ENCODE assay signal across 28 cellular contexts in the genomic region with DNA sequence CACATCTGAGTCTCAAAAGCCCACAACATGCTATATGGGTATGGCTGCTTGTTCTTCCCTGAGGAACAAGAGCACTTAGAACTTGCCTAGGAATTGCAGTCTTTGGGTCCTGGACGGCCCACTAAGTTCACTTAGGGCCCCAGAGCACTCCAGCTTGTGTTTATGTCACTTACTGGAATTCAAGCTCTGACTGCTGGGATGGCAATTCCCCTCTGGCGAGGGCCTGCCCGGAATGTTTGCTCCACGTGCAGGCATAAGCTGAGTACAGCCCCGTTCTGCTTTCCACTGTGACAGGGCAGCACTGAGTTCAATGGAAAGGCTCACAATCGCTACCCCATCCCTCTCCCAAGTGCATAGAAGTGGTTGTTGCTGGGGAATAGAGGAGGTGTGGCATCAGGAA. TPM values are rescaled to one million over a fixed set of nuclear protein-coding genes. Genes with fewer than 3 reads are reported as not detected.
"Had no signal": no experiment of that assay in that cellular context is flagged by ENCODE, and none has a peak within 500 bp of the region (broad histone marks: within the 10 kb centered on the region; RNA-seq: fewer than 3 reads in every experiment).

No MANE protein-coding gene starts in this region.

- ATAC-seq: activated CD8-positive, alpha-beta T cell treated with anti-CD3 and anti-CD28 coated beads, Interleukin-2, amount 10 ng/mL, durations not matched to agents 7 days and 5 days; gastroesophageal sphincter; left cardiac atrium; naive thymus-derived CD8-positive, alpha-beta T cell; right cardiac atrium; stimulated activated naive CD8-positive, alpha-beta T cell treated with anti-CD3 and anti-CD28 coated beads, Interleukin-15, Interleukin-2, amounts not matched to agents 100 U/mL and 50 U/mL, for 24 hours had no signal

- FAIRE-seq: keratinocyte had no signal

- H3K4me2 ChIP-seq: hepatocyte had no signal

- H3K27me3 ChIP-seq: ascending aorta, cardiac muscle cell, colonic mucosa, gastroesophageal sphincter, testis had no signal

- H3K36me3 ChIP-seq: ascending aorta, cardiac muscle cell, colonic mucosa, gastroesophageal sphincter had no signal

- H3K79me2 ChIP-seq: hepatocyte had no signal

- H3K4me3 ChIP-seq: ascending aorta, cardiac muscle cell, colonic mucosa, dorsolateral prefrontal cortex, gastroesophageal sphincter, hepatocyte, testis had no signal

- H3K4me1 ChIP-seq: colonic mucosa, gastroesophageal sphincter, testis had no signal

- H3K27ac ChIP-seq: ascending aorta, cardiac muscle cell, colonic mucosa, dorsolateral prefrontal cortex, gastroesophageal sphincter, hepatocyte, testis had no signal

- H2AFZ ChIP-seq: hepatocyte had no signal

- DNase-seq: activated B cell treated with CpG ODN at 0.5 μM for 24 hours; activated CD8-positive, alpha-beta T cell treated with anti-CD3 and anti-CD28 coated beads, Interleukin-2, amount 10 ng/mL, durations not matched to agents 7 days and 5 days; activated gamma-delta T cell; activated naive CD4-positive, alpha-beta T cell treated with anti-CD3 and anti-CD28 coated beads, Interleukin-2, amount 10 ng/mL, durations not matched to agents 7 days and 5 days; activated naive CD8-positive, alpha-beta T cell treated with anti-CD3 and anti-CD28 coated beads, Interleukin-2, amount 10 ng/mL, durations not matched to agents 7 days and 5 days; cerebellar nuclear complex; colonic mucosa; dorsolateral prefrontal cortex; effector memory CD4-positive, alpha-beta T cell; left cardiac atrium; naive thymus-derived CD8-positive, alpha-beta T cell; occipital lobe; posterior cingulate gyrus; right cardiac atrium; stimulated activated CD4-positive, alpha-beta T cell treated with anti-CD3 and anti-CD28 coated beads, Interleukin-12 subunit alpha, Interleukin-12 subunit beta, amount 100 ng/mL, for 4 hours; stimulated activated CD4-positive, alpha-beta T cell treated with anti-CD3 and anti-CD28 coated beads, Interleukin-4, amount 100 ng/mL, for 1 hour; stimulated activated naive CD8-positive, alpha-beta T cell treated with anti-CD3 and anti-CD28 coated beads, Interleukin-15, Interleukin-2, amounts not matched to agents 100 U/mL and 50 U/mL, for 24 hours; T-helper 1 cell; testis had no signal

- H3K9me3 ChIP-seq: ascending aorta, colonic mucosa, gastroesophageal sphincter, testis had no signal

RNA-seq across cellular contexts. Expression of gene RASSF6, which starts 25.9 kb away (rescaled TPM):
- total RNA-seq: activated CD8-positive, alpha-beta T cell treated with anti-CD3 and anti-CD28 coated beads, Interleukin-2, amount 10 ng/mL, durations not matched to agents 7 days and 5 days; activated T-helper 1 cell treated with anti-CD3 and anti-CD28 coated beads, Interleukin-12 subunit alpha, Interleukin-12 subunit beta, Interleukin-2, Interleukin-4 antibody, amounts not matched to agents 30 ng/mL and 10 ng/mL and 1 ng/mL, durations not matched to agents 14 hours and 24 hours and 36 hours; cardiac muscle cell; fibroblast of villous mesenchyme; left cardiac atrium; naive thymus-derived CD8-positive, alpha-beta T cell; neural crest cell; right cardiac atrium; skeletal muscle tissue had no signal
- polyA plus RNA-seq: cardiac muscle cell; naive thymus-derived CD8-positive, alpha-beta T cell; right cardiac atrium had no signal
